ENCODE assay signal across 8 cellular contexts in genomic region chr3:16399473-16399872, GRCh38.
DNase-seq lines count a peak whose midpoint lies in the region; ATAC-seq and TF ChIP-seq lines count a peak whose summit lies in the region.

No MANE protein-coding gene starts in this region.

- H3K27me3 Mint-ChIP-seq in activated CD4-positive, alpha-beta T cell treated with anti-CD3 and anti-CD28 coated beads, Interleukin-2, amount 10 ng/mL, durations not matched to agents 24 days and 14 days, result no peaks in the 10 kb centered on the region

- H3K4me3 Mint-ChIP-seq in activated CD4-positive, alpha-beta T cell treated with anti-CD3 and anti-CD28 coated beads, Interleukin-2, amount 10 ng/mL, durations not matched to agents 24 days and 14 days, result no peak overlapping the region

- DNase-seq in activated CD4-positive, alpha-beta T cell treated with anti-CD3 and anti-CD28 coated beads, Interleukin-2, amount 10 ng/mL, durations not matched to agents 24 days and 14 days, result no peak
- DNase-seq in activated CD4-positive, alpha-beta T cell treated with anti-CD3 and anti-CD28 coated beads for 4 hours, result no peak
- peak; percentile 85 for DNase-seq in NCI-H524 treated with DMSO at 0.1 percent for 48 hours (lab: John Stamatoyannopoulos, UW)
- peak; percentile 74 for DNase-seq in epithelial cell of proximal tubule (ENCODE audit: low read depth)
- no peak for DNase-seq in omental fat pad (ENCODE audit: low spot score)

- no peak overlapping the region for H3K4me3 ChIP-seq in epithelial cell of proximal tubule (ENCODE audit: low read depth, low read length)

- peak overlapping the region; percentile 74 for H3K27ac Mint-ChIP-seq in activated CD4-positive, alpha-beta T cell treated with anti-CD3 and anti-CD28 coated beads, Interleukin-2, amount 10 ng/mL, durations not matched to agents 24 days and 14 days

- TF ChIP-seq CTCF in epithelial cell of proximal tubule (conservative IDR thresholded peaks at IDR 0.05; ENCODE audit: low read depth, low read length) (peak; percentile 59), omental fat pad (IDR thresholded peaks at IDR 0.05) (no peak)

- peaks cover 58% of the 10 kb centered on the region for H3K36me3 Mint-ChIP-seq in activated CD4-positive, alpha-beta T cell treated with anti-CD3 and anti-CD28 coated beads, Interleukin-2, amount 10 ng/mL, durations not matched to agents 24 days and 14 days (ENCODE audit: low read depth)

- H3K4me1 Mint-ChIP-seq in activated CD4-positive, alpha-beta T cell treated with anti-CD3 and anti-CD28 coated beads, Interleukin-2, amount 10 ng/mL, durations not matched to agents 24 days and 14 days, result peaks cover 34% of the 10 kb centered on the region

- intact Hi-C loops in activated CD4-positive, alpha-beta T cell treated with anti-CD3 and anti-CD28 coated beads, Interleukin-2, amount 10 ng/mL, durations not matched to agents 24 days and 14 days (cut with micrococcal nuclease), result no loop called here

- ATAC-seq in omental fat pad (ENCODE audit: low FRiP score) (peak; percentile 81), HG03521 (IDR thresholded peaks at IDR 0.05; ENCODE audit: unreplicated experiment) (no peak), HG03135 (IDR thresholded peaks at IDR 0.05; ENCODE audit: unreplicated experiment) (no peak), HG03108 (IDR thresholded peaks at IDR 0.05; ENCODE audit: unreplicated experiment) (no peak)

- no peaks in the 10 kb centered on the region for H3K9me3 Mint-ChIP-seq in activated CD4-positive, alpha-beta T cell treated with anti-CD3 and anti-CD28 coated beads, Interleukin-2, amount 10 ng/mL, durations not matched to agents 24 days and 14 days

Comparison
In these comparisons a context has a peak if more than half of its experiments do, and no peak if none do; other contexts are left out.
1. DNase-seq: peak in NCI-H524 treated with DMSO at 0.1 percent for 48 hours (single experiment) and epithelial cell of proximal tubule (single experiment); none in activated CD4-positive, alpha-beta T cell treated with anti-CD3 and anti-CD28 coated beads, Interleukin-2, amount 10 ng/mL, durations not matched to agents 24 days and 14 days (single experiment), activated CD4-positive, alpha-beta T cell treated with anti-CD3 and anti-CD28 coated beads for 4 hours (0 of 2) and omental fat pad (single experiment).